Comparison of ENCODE assay signal across 27 cellular contexts in genomic region chr12:76332606-76333005, GRCh38.
"Had no signal": no experiment of that assay in that cellular context is flagged by ENCODE, and none has a peak within 500 bp of the region (broad histone marks: within the 10 kb centered on the region; RNA-seq: fewer than 3 reads in every experiment).

No MANE protein-coding gene starts in this region.

- H3K36me3 ChIP-seq: colonic mucosa, esophagus muscularis mucosa, esophagus squamous epithelium, gastrocnemius medialis, gastroesophageal sphincter, heart left ventricle, heart right ventricle had no signal

- FAIRE-seq: colon, endometrium, endothelial cell of umbilical vein, frontal cortex had no signal

- H3K4me3 ChIP-seq: colonic mucosa, coronary artery, dorsolateral prefrontal cortex, esophagus muscularis mucosa, esophagus squamous epithelium, gastrocnemius medialis, gastroesophageal sphincter, heart left ventricle, heart right ventricle had no signal

- H3K27ac ChIP-seq: colonic mucosa, coronary artery, dorsolateral prefrontal cortex, epithelial cell of prostate, esophagus muscularis mucosa, esophagus squamous epithelium, foreskin keratinocyte, gastrocnemius medialis, gastroesophageal sphincter, heart left ventricle, heart right ventricle had no signal

- DNase-seq: colonic mucosa; cortex of kidney; dermis blood vessel endothelial cell; dorsolateral prefrontal cortex; effector CD4-positive, alpha-beta T cell; effector CD8-positive, alpha-beta T cell; effector memory CD4-positive, alpha-beta T cell; effector memory CD8-positive, alpha-beta T cell; endodermal cell; esophagus squamous epithelium; foreskin fibroblast; foreskin keratinocyte; foreskin melanocyte; gastrocnemius medialis; glutamatergic neuron; head of caudate nucleus; heart left ventricle; heart right ventricle had no signal

- H3K9me3 ChIP-seq: colonic mucosa, gastrocnemius medialis had no signal

- H3K4me1 ChIP-seq: colonic mucosa, esophagus muscularis mucosa, esophagus squamous epithelium, gastrocnemius medialis, gastroesophageal sphincter had no signal

- H3K27me3 ChIP-seq: dorsolateral prefrontal cortex, esophagus muscularis mucosa, esophagus squamous epithelium, foreskin keratinocyte, gastrocnemius medialis, gastroesophageal sphincter, heart left ventricle, heart right ventricle had no signal

- ATAC-seq: effector memory CD8-positive, alpha-beta T cell; esophagus mucosa; foreskin keratinocyte; gastrocnemius medialis; gastroesophageal sphincter; heart left ventricle; heart right ventricle had no signal
